Comparison of ENCODE assay signal across 1 cellular context in genomic region chr5:78597068-78597857, GRCh38.
TF ChIP-seq lines count a peak whose summit lies in the region.

No MANE protein-coding gene starts in this region.

TF ChIP-seq in K562, 482 proteins besides CTCF, POLR2A, EP300 and RAD21 (continued from another document and continues in another):
- peak; percentile 69; the same call in 1 of the 2 replicates for TF ChIP-seq MTA3 (IDR thresholded peaks at IDR 0.05; ENCODE audit: borderline replicate concordance)
- no peak for TF ChIP-seq NFXL1 (CRISPR knock-in tag; IDR thresholded peaks at IDR 0.05)
- TF ChIP-seq NR1H2 (CRISPR knock-in tag; IDR thresholded peaks at IDR 0.05) = no peak
- no peak for TF ChIP-seq ZNF445 (CRISPR knock-in tag; IDR thresholded peaks at IDR 0.05; ENCODE audit: low read depth)
- TF ChIP-seq SMARCA4 (IDR thresholded peaks at IDR 0.05) = peak; percentile 39; the same call in 1 of the 2 replicates
- peak; percentile 25; the same call in 1 of the 2 replicates for TF ChIP-seq VEZF1 (CRISPR knock-in tag; IDR thresholded peaks at IDR 0.05)
- no peak for TF ChIP-seq ARID3A (IDR thresholded peaks at IDR 0.05; ENCODE audit: borderline replicate concordance, low read depth, low read length)
- no peak for TF ChIP-seq HDGF (IDR thresholded peaks at IDR 0.05)
- TF ChIP-seq ZNF408 (CRISPR knock-in tag; IDR thresholded peaks at IDR 0.05; ENCODE audit: low read depth) = no peak
- TF ChIP-seq JUND (IDR thresholded peaks at IDR 0.05; ENCODE audit: borderline replicate concordance, low read depth, low read length) = peak; percentile 77; the same call in 1 of the 2 replicates
- peak; percentile 78; the same call in 2 of the 3 replicates for TF ChIP-seq JUND (tag; IDR thresholded peaks at IDR 0.05; ENCODE audit: borderline replicate concordance, low read depth, low read length)
- TF ChIP-seq CBX1 (IDR thresholded peaks at IDR 0.05; ENCODE audit: low read depth) = no peak
- no peak for TF ChIP-seq MEF2D (tag; conservative IDR thresholded peaks at IDR 0.05; ENCODE audit: low read depth)
- no peak for TF ChIP-seq MCM2 (IDR thresholded peaks at IDR 0.05; ENCODE audit: low read depth)
- TF ChIP-seq CEBPG (CRISPR knock-in tag; IDR thresholded peaks at IDR 0.05) = no peak
- TF ChIP-seq CEBPG (tag; conservative IDR thresholded peaks at IDR 0.05 in 1 of 2, IDR thresholded peaks at IDR 0.05 in 1 of 2) = peak; percentile 74 to 90
- TF ChIP-seq EWSR1 (IDR thresholded peaks at IDR 0.05; ENCODE audit: borderline replicate concordance, low read depth, partially characterized antibody) = no peak
- no peak for TF ChIP-seq RBFOX2 (IDR thresholded peaks at IDR 0.05; ENCODE audit: low read depth, low read length)
- no peak for TF ChIP-seq PRMT5 (CRISPR knock-in tag; IDR thresholded peaks at IDR 0.05)
- no peak for TF ChIP-seq ZKSCAN8 (CRISPR knock-in tag; IDR thresholded peaks at IDR 0.05)
- no peak for TF ChIP-seq ZNF165 (CRISPR knock-in tag; IDR thresholded peaks at IDR 0.05; ENCODE audit: borderline replicate concordance)
- no peak for TF ChIP-seq SLC30A9 (CRISPR knock-in tag; IDR thresholded peaks at IDR 0.05)
- TF ChIP-seq MAZ (CRISPR knock-in tag; conservative IDR thresholded peaks at IDR 0.05 in 1 of 2, IDR thresholded peaks at IDR 0.05 in 1 of 2) = no peak
- TF ChIP-seq ARID1B (IDR thresholded peaks at IDR 0.05) = peak; percentile 47; the same call in 1 of the 2 replicates
- TF ChIP-seq KDM4B (IDR thresholded peaks at IDR 0.05; ENCODE audit: borderline replicate concordance in 2 of 2, low read depth in 1 of 2) = no peak
- no peak for TF ChIP-seq NBN (IDR thresholded peaks at IDR 0.05; ENCODE audit: low read depth)
- no peak for TF ChIP-seq U2AF1 (optimal IDR thresholded peaks at IDR 0.05; ENCODE audit: low read depth, low read length)
- no peak for TF ChIP-seq TRIM28 (IDR thresholded peaks at IDR 0.05)
- TF ChIP-seq BRD4 (IDR thresholded peaks at IDR 0.05) = no peak
- no peak for TF ChIP-seq THRA (IDR thresholded peaks at IDR 0.05)
- no peak for TF ChIP-seq FOXJ2 (tag; IDR thresholded peaks at IDR 0.05)
- no peak for TF ChIP-seq RNF2 (IDR thresholded peaks at IDR 0.05)
- TF ChIP-seq DMBX1 (CRISPR knock-in tag; IDR thresholded peaks at IDR 0.05; ENCODE audit: borderline replicate concordance) = no peak
- TF ChIP-seq WHSC1 (IDR thresholded peaks at IDR 0.05; ENCODE audit: low read length) = no peak
- TF ChIP-seq KAT2B (IDR thresholded peaks at IDR 0.05; ENCODE audit: low read depth, low read length) = no peak
- TF ChIP-seq ZNF398 (CRISPR knock-in tag; IDR thresholded peaks at IDR 0.05) = no peak
- TF ChIP-seq PHB2 (IDR thresholded peaks at IDR 0.05; ENCODE audit: low read depth) = no peak
- TF ChIP-seq HMGN3 (IDR thresholded peaks at IDR 0.05; ENCODE audit: borderline replicate concordance, extremely low read depth, insufficient read length, low read depth, low read length) = no peak
- no peak for TF ChIP-seq ZNF146 (CRISPR knock-in tag; IDR thresholded peaks at IDR 0.05; ENCODE audit: unreplicated experiment)
- no peak for TF ChIP-seq LCOR (CRISPR knock-in tag; IDR thresholded peaks at IDR 0.05)
- TF ChIP-seq PRPF4 (IDR thresholded peaks at IDR 0.05; ENCODE audit: insufficient read depth, low read depth, low read length, poor library complexity, severe bottlenecking) = no peak
- TF ChIP-seq TAL1 (IDR thresholded peaks at IDR 0.05) = no peak
- no peak for TF ChIP-seq MCM7 (IDR thresholded peaks at IDR 0.05)
- TF ChIP-seq DNMT1 (IDR thresholded peaks at IDR 0.05) = no peak
- TF ChIP-seq AFF1 (IDR thresholded peaks at IDR 0.05; ENCODE audit: low read depth in 1 of 2, partially characterized antibody in 2 of 2) = no peak
- no peak for TF ChIP-seq ESRRA (IDR thresholded peaks at IDR 0.05; ENCODE audit: borderline replicate concordance, low read depth)
- no peak for TF ChIP-seq CREB3L1 (IDR thresholded peaks at IDR 0.05; ENCODE audit: borderline replicate concordance, low read depth)
- TF ChIP-seq ZNF311 (CRISPR knock-in tag; IDR thresholded peaks at IDR 0.05) = no peak
- TF ChIP-seq RHOXF2B (CRISPR knock-in tag; conservative IDR thresholded peaks at IDR 0.05) = no peak
- TF ChIP-seq HNRNPK (IDR thresholded peaks at IDR 0.05; ENCODE audit: low read depth, low read length, poor library complexity, severe bottlenecking) = no peak
- no peak for TF ChIP-seq KLF1 (tag; IDR thresholded peaks at IDR 0.05)
- no peak for TF ChIP-seq CBFA2T3 (IDR thresholded peaks at IDR 0.05)
- TF ChIP-seq TCF7 (IDR thresholded peaks at IDR 0.05; ENCODE audit: borderline replicate concordance) = no peak
- TF ChIP-seq ZNF444 (CRISPR knock-in tag; IDR thresholded peaks at IDR 0.05) = no peak
- TF ChIP-seq HMG20A (CRISPR knock-in tag; conservative IDR thresholded peaks at IDR 0.05) = no peak
- TF ChIP-seq ARID3B (CRISPR knock-in tag; IDR thresholded peaks at IDR 0.05; ENCODE audit: borderline replicate concordance) = no peak
- TF ChIP-seq RNF219 (CRISPR knock-in tag; IDR thresholded peaks at IDR 0.05) = no peak
- no peak for TF ChIP-seq FOXP1 (CRISPR knock-in tag; IDR thresholded peaks at IDR 0.05)
- TF ChIP-seq NFYB (IDR thresholded peaks at IDR 0.05; ENCODE audit: extremely low read depth, insufficient read length) = no peak
- no peak for TF ChIP-seq TCF7L2 (IDR thresholded peaks at IDR 0.05; ENCODE audit: low read depth, low read length)
- TF ChIP-seq RBM17 (IDR thresholded peaks at IDR 0.05; ENCODE audit: borderline replicate concordance, low read depth, low read length) = no peak
- TF ChIP-seq NFRKB (IDR thresholded peaks at IDR 0.05; ENCODE audit: low read depth) = no peak
- TF ChIP-seq XRCC3 (IDR thresholded peaks at IDR 0.05) = no peak
- TF ChIP-seq SREBF2 (CRISPR knock-in tag; IDR thresholded peaks at IDR 0.05) = no peak
